Comparison of ENCODE assay signal across 1 cellular context in genomic region chr22:45305456-45306065, GRCh38.
TF ChIP-seq lines count a peak whose summit lies in the region.

No MANE protein-coding gene starts in this region.

TF ChIP-seq in K562, 482 proteins besides CTCF, POLR2A, EP300 and RAD21 (continued from another document):
- TF ChIP-seq CHD7 (IDR thresholded peaks at IDR 0.05; ENCODE audit: low read depth, low read length) (no peak), CHD1 (IDR thresholded peaks at IDR 0.05; ENCODE audit: low read length) (no peak), SLC30A9 (CRISPR knock-in tag; IDR thresholded peaks at IDR 0.05) (no peak), POLR2B (IDR thresholded peaks at IDR 0.05; ENCODE audit: low read depth, partially characterized antibody) (no peak), PBX2 (CRISPR knock-in tag; IDR thresholded peaks at IDR 0.05; ENCODE audit: low read depth) (no peak), PBX2 (tag; conservative IDR thresholded peaks at IDR 0.05; ENCODE audit: low read depth) (peak; percentile 51), TCF7L2 (IDR thresholded peaks at IDR 0.05; ENCODE audit: low read depth, low read length) (no peak), PKNOX1 (IDR thresholded peaks at IDR 0.05) (peak; percentile 23; the same call in 1 of the 2 replicates), CREM (IDR thresholded peaks at IDR 0.05; ENCODE audit: low read depth) (no peak), CBX1 (IDR thresholded peaks at IDR 0.05; ENCODE audit: low read depth) (no peak), MYBL2 (IDR thresholded peaks at IDR 0.05; ENCODE audit: low read depth) (no peak), MYBL2 (CRISPR knock-in tag; IDR thresholded peaks at IDR 0.05; ENCODE audit: borderline replicate concordance) (no peak), CBFB (CRISPR knock-in tag; IDR thresholded peaks at IDR 0.05) (no peak), SMAD4 (CRISPR knock-in tag; conservative IDR thresholded peaks at IDR 0.05) (no peak), ZNF586 (CRISPR knock-in tag; conservative IDR thresholded peaks at IDR 0.05) (no peak), RFX7 (CRISPR knock-in tag; IDR thresholded peaks at IDR 0.05) (no peak), MEIS2 (IDR thresholded peaks at IDR 0.05; ENCODE audit: partially characterized antibody) (peak; percentile 16)
